1 cellular context compared by ENCODE assay signal in the genomic region with DNA sequence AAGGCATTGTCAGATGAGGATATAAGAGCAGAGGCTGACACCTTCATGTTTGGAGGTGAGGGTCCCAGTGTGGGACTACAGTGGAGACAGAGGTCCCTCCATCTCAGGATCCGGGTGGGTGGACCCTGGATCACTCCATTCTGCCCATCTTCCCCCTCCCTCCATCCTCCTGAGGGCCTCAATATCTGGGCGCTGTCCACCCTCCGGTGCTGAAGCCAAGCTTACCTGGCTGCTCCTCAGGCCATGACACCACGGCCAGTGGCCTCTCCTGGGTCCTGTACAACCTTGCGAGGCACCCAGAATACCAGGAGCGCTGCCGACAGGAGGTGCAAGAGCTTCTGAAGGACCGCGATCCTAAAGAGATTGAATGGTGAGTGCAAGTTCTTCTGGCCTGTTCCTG.
TF ChIP-seq lines count a peak whose summit lies in the region.

No MANE protein-coding gene starts in this region.

TF ChIP-seq in liver, 16 proteins besides CTCF, POLR2A, EP300 and RAD21 (continued from another document):
- TF ChIP-seq, protein P1, sequence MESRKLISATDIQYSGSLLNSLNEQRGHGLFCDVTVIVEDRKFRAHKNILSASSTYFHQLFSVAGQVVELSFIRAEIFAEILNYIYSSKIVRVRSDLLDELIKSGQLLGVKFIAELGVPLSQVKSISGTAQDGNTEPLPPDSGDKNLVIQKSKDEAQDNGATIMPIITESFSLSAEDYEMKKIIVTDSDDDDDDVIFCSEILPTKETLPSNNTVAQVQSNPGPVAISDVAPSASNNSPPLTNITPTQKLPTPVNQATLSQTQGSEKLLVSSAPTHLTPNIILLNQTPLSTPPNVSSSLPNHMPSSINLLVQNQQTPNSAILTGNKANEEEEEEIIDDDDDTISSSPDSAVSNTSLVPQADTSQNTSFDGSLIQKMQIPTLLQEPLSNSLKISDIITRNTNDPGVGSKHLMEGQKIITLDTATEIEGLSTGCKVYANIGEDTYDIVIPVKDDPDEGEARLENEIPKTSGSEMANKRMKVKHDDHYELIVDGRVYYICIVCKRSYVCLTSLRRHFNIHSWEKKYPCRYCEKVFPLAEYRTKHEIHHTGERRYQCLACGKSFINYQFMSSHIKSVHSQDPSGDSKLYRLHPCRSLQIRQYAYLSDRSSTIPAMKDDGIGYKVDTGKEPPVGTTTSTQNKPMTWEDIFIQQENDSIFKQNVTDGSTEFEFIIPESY (IDR thresholded peaks at IDR 0.05): no peak
- TF ChIP-seq FOXA2 (IDR thresholded peaks at IDR 0.05): no peak
- TF ChIP-seq YY1 (IDR thresholded peaks at IDR 0.05): no peak
- no peak for TF ChIP-seq RXRA (IDR thresholded peaks at IDR 0.05)
- no peak for TF ChIP-seq TAF1 (conservative IDR thresholded peaks at IDR 0.05)
TF ChIP-seq in liver: peak in this region for 1.
